In the genomic region with DNA sequence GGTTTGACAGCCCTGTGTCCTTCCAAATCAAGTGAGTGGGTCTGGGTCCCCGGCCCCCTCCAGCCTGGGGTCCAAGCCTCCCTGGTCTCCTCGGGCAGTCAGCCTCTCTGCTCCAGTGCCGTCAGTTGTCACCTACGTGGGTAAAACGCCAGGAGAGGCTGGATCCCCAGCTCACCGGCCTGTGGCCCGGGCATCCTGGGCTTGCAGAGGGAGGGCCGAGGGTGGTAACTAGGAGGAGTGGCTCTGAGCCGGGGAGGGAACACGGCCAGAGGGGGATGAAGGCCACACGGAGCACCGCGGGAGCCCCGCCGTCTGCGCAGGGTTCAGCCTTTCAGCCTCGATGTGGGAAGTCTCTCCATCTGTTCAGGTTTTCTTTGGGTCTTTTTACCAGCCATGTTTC, we compare ENCODE assay signal across 29 cellular contexts. TPM values are rescaled to one million over a fixed set of nuclear protein-coding genes. Genes with fewer than 3 reads are reported as not detected.
DNase-seq lines count a peak whose midpoint lies in the region; ATAC-seq and TF ChIP-seq lines count a peak whose summit lies in the region.
"Had no signal": no experiment of that assay in that cellular context is flagged by ENCODE, and none has a peak within 500 bp of the region (broad histone marks: within the 10 kb centered on the region; RNA-seq: fewer than 3 reads in every experiment).

No MANE protein-coding gene starts in this region.

- intact Hi-C loops in lower lobe of right lung (cut with DNase I) = no loop called here

- no peak overlapping the region for H3K27ac ChIP-seq in lower lobe of right lung
- H3K27ac ChIP-seq: 22Rv1, brain microvascular endothelial cell, colonic mucosa, heart left ventricle, skin epidermis, tibial artery, VCaP had no signal

- no peak overlapping the region for H3K4me3 ChIP-seq in lower lobe of right lung
- H3K4me3 ChIP-seq: colonic mucosa, heart left ventricle, skin epidermis, tibial artery had no signal

- ATAC-seq in lower lobe of right lung = no peak
- no peak for ATAC-seq in GM18870 (IDR thresholded peaks at IDR 0.05; ENCODE audit: unreplicated experiment)
- ATAC-seq: effector memory CD8-positive, alpha-beta T cell; naive thymus-derived CD4-positive, alpha-beta T cell had no signal

- DNase-seq in NCI-H2171 treated with DMSO at 0.1 percent for 48 hours (lab: John Stamatoyannopoulos, UW) (peak; percentile 45), NCI-H2171 (lab: John Stamatoyannopoulos, UW) (no peak), NCI-H69 (lab: John Stamatoyannopoulos, UW) (peak; percentile 21), glutamatergic neuron (no peak), lower lobe of right lung (peak; percentile 31)
- no peak for DNase-seq in activated CD4-positive, CD25-positive, alpha-beta regulatory T cell (lab: John Stamatoyannopoulos, UW)
- DNase-seq in stimulated activated CD4-positive, alpha-beta T cell treated with anti-CD3 and anti-CD28 coated beads, Interleukin-15, amount 100 ng/mL, for 24 hours = no peak
- DNase-seq: activated CD4-positive, alpha-beta T cell treated with anti-CD3 and anti-CD28 coated beads, Interleukin-2, amount 50 U/mL, for 1 hour; activated naive CD4-positive, alpha-beta T cell treated with anti-CD3 and anti-CD28 coated beads for 36 hours; brain microvascular endothelial cell; CD4-positive, alpha-beta memory T cell; colonic mucosa; effector memory CD8-positive, alpha-beta T cell; erythroblast; H9; IMR-90; naive thymus-derived CD4-positive, alpha-beta T cell; NCI-H2029; NCI-H226; SHP77; stimulated activated CD4-positive, alpha-beta T cell treated with anti-CD3 and anti-CD28 coated beads, Interleukin-1b, Interleukin-23, amount 100 ng/mL, for 48 hours had no signal

- peaks cover 5% of the 10 kb centered on the region for H3K36me3 Mint-ChIP-seq in glutamatergic neuron (ENCODE audit: unreplicated experiment)
- H3K36me3 Mint-ChIP-seq: CD4-positive, alpha-beta memory T cell; mesothelial cell of epicardium; naive thymus-derived CD4-positive, alpha-beta T cell had no signal

- peak overlapping the region; percentile 52 for H3K4me3 Mint-ChIP-seq in glutamatergic neuron (ENCODE audit: unreplicated experiment)
- H3K4me3 Mint-ChIP-seq: activated naive CD4-positive, alpha-beta T cell treated with anti-CD3 and anti-CD28 coated beads for 36 hours; CD4-positive, alpha-beta memory T cell; effector memory CD8-positive, alpha-beta T cell; H9; mesothelial cell of epicardium; naive thymus-derived CD4-positive, alpha-beta T cell had no signal

- peaks cover 11% of the 10 kb centered on the region for H3K27me3 Mint-ChIP-seq in glutamatergic neuron (ENCODE audit: unreplicated experiment)

- no peaks in the 10 kb centered on the region for H3K9me3 ChIP-seq in lower lobe of right lung
- H3K9me3 ChIP-seq: colonic mucosa, heart left ventricle, tibial artery had no signal

- peaks cover 5% of the 10 kb centered on the region for H3K4me1 ChIP-seq in lower lobe of right lung
- H3K4me1 ChIP-seq: colonic mucosa had no signal

- peak overlapping the region; percentile 74 for H3K27ac Mint-ChIP-seq in glutamatergic neuron (ENCODE audit: unreplicated experiment)
- H3K27ac Mint-ChIP-seq: activated naive CD4-positive, alpha-beta T cell treated with anti-CD3 and anti-CD28 coated beads for 36 hours; CD4-positive, alpha-beta memory T cell; effector memory CD8-positive, alpha-beta T cell; H9; mesothelial cell of epicardium; naive thymus-derived CD4-positive, alpha-beta T cell had no signal

- H3K4me1 Mint-ChIP-seq in glutamatergic neuron (ENCODE audit: low read depth, unreplicated experiment) = peaks cover 23% of the 10 kb centered on the region

- no peak for TF ChIP-seq CTCF in glutamatergic neuron (IDR thresholded peaks at IDR 0.05; ENCODE audit: partially characterized antibody, unreplicated experiment)
- TF ChIP-seq CTCF in lower lobe of right lung (IDR thresholded peaks at IDR 0.05) = no peak

- H3K36me3 ChIP-seq in lower lobe of right lung = no peaks in the 10 kb centered on the region
- H3K36me3 ChIP-seq: brain microvascular endothelial cell, colonic mucosa, heart left ventricle, tibial artery had no signal

- H3K27me3 ChIP-seq in lower lobe of right lung (ENCODE audit: low read depth) = peaks cover 63% of the 10 kb centered on the region

- peaks cover 3% of the 10 kb centered on the region for H3K9me3 Mint-ChIP-seq in glutamatergic neuron (ENCODE audit: unreplicated experiment)
- H3K9me3 Mint-ChIP-seq: activated naive CD4-positive, alpha-beta T cell treated with anti-CD3 and anti-CD28 coated beads for 36 hours; effector memory CD8-positive, alpha-beta T cell; H9; mesothelial cell of epicardium; naive thymus-derived CD4-positive, alpha-beta T cell had no signal

RNA-seq across cellular contexts. Expression of gene BHLHE23, which starts 29.5 kb away (rescaled TPM):
- total RNA-seq in glutamatergic neuron (ENCODE audit: unreplicated experiment) (23.9 TPM), lower lobe of right lung (not detected)
- total RNA-seq: activated naive CD4-positive, alpha-beta T cell treated with anti-CD3 and anti-CD28 coated beads for 36 hours; CD4-positive, alpha-beta memory T cell; colonic mucosa; heart left ventricle; IMR-90; mesothelial cell of epicardium; naive thymus-derived CD4-positive, alpha-beta T cell; omental fat pad had no signal

Comparison
In these comparisons a context has a peak if more than half of its experiments do, and no peak if none do; other contexts are left out.
1. DNase-seq: peak in NCI-H2171 treated with DMSO at 0.1 percent for 48 hours (single experiment), NCI-H69 (single experiment) and lower lobe of right lung (single experiment); none in NCI-H2171 (single experiment), glutamatergic neuron (single experiment), activated CD4-positive, CD25-positive, alpha-beta regulatory T cell (0 of 4) and stimulated activated CD4-positive, alpha-beta T cell treated with anti-CD3 and anti-CD28 coated beads, Interleukin-15, amount 100 ng/mL, for 24 hours (single experiment).
2. RNA of gene BHLHE23, which starts 29.5 kb away (total RNA-seq): 23.9 TPM in glutamatergic neuron (single experiment); not detected in lower lobe of right lung (single experiment); every median in the first group is over 10 times any median in the second.